8 cellular contexts compared by ENCODE assay signal in the genomic region with DNA sequence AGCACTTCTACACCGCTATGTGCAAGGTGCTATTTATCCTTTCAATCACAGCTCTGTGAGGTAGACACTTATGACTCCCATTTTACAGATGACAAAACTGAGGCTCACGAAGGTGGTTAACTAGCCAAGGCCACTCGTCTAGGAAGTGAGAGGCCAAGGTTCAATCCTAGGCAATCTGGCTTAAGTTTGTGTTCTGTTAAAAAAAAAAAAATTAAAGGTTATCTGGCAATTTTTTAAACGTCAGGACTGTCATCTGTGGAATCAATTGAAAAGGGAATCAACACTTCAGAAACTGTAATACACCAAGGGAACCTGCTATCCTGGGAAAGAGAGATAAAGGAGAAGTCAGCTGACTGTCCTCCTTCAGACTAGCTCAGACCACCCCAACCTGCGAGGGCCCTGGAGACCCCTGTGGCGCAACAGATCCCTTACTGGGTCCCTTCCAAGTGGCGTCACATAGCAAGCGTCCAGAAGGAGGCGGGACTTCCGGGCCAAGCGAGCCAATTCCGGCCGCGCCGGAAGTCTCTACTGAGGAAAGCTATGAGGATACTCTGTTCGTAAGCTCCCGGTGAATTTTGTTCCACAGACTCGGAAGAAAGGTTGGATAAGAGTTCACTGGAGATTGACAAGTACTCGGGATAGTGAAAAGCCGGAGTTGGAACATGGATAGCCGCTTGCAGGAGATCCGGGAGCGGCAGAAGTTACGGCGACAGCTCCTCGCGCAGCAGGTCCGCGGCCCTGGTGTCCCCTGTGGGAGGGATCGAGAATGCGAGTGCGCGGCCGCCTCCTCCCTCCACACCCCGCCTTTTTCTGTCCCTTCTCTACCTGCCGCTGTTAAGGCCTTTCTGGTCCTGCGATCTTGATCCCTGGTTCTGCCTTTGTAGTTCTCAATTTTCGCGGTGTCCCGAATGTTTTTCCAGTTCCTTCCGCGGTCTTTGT. TPM values are rescaled to one million over a fixed set of nuclear protein-coding genes. Genes with fewer than 3 reads are reported as not detected.
DNase-seq lines count a peak whose midpoint lies in the region; ATAC-seq and TF ChIP-seq lines count a peak whose summit lies in the region.

A gene (plus strand): TSS at position 520 of the 939 bp plus-strand sequence. CDS start 143 bp downstream, at position 663.

- POLR2A ChIA-PET in PC-9 (lab: Charles Lee; ENCODE audit: unreplicated experiment), result no interaction called here

- H3K27ac Mint-ChIP-seq in IgD-negative memory B cell, result peak within 1 kb of the TSS; percentile 92 to 99 (median 99)

- H3K27ac ChIP-seq in PC-9 (peak within 1 kb of the TSS; percentile 72), esophagus muscularis mucosa (replicated peaks in 1 of 4) (peak within 1 kb of the TSS; percentile 87 to 90 (median 88)), muscle layer of duodenum (ENCODE audit: low read length) (peak within 1 kb of the TSS; percentile 97)

- H3K4me1 ChIP-seq in PC-9 (replicated peaks; ENCODE audit: insufficient read depth), result peaks cover 12% of the 10 kb centered on the region; the same call in 1 of the 2 replicates
- H3K4me1 ChIP-seq in esophagus muscularis mucosa, result peaks cover 18 to 26% (median 20%) of the 10 kb centered on the region in 4 donors
- H3K4me1 ChIP-seq in muscle layer of duodenum (ENCODE audit: control insufficient read depth in 1 of 2, insufficient read depth in 2 of 2, low read length in 2 of 2), result peaks cover 8 to 25% of the 10 kb centered on the region in 2 donors

- TF ChIP-seq EP300 in esophagus muscularis mucosa (IDR thresholded peaks at IDR 0.05), result no peak

- TF ChIP-seq POLR2A in esophagus muscularis mucosa (IDR thresholded peaks at IDR 0.05; ENCODE audit: low read depth), result peak; percentile 8

- no peak for TF ChIP-seq CTCF in PC-9 (conservative IDR thresholded peaks at IDR 0.05)
- TF ChIP-seq CTCF in esophagus muscularis mucosa (IDR thresholded peaks at IDR 0.05), result peak in 1 of 3 experiments; percentile 23

- H3K4me3 Mint-ChIP-seq in IgD-negative memory B cell, result peak within 1 kb of the TSS; percentile 97 to 100 (median 100)
- peak within 1 kb of the TSS; percentile 98 for H3K4me3 Mint-ChIP-seq in activated T-cell treated with anti-CD3 and anti-CD28 coated beads, Interleukin-2, amount 50 U/mL, for 4 hours

- peaks cover 0 to 1% (median 0%) of the 10 kb centered on the region in 3 donors for H3K9me3 Mint-ChIP-seq in IgD-negative memory B cell
- no peaks in the 10 kb centered on the region for H3K9me3 Mint-ChIP-seq in activated T-cell treated with anti-CD3 and anti-CD28 coated beads, Interleukin-2, amount 50 U/mL, for 4 hours

- peaks cover 17 to 21% (median 19%) of the 10 kb centered on the region in 3 donors for H3K4me1 Mint-ChIP-seq in IgD-negative memory B cell
- H3K4me1 Mint-ChIP-seq in activated T-cell treated with anti-CD3 and anti-CD28 coated beads, Interleukin-2, amount 50 U/mL, for 4 hours (ENCODE audit: low read depth), result peaks cover 17% of the 10 kb centered on the region

- ATAC-seq in GM21529 (IDR thresholded peaks at IDR 0.05; ENCODE audit: unreplicated experiment), result peak; percentile 99
- peak; percentile 99 for ATAC-seq in activated T-cell treated with anti-CD3 and anti-CD28 coated beads, Interleukin-2, amount 50 U/mL, for 4 hours

- TSS peak; percentile 92 for BruUV-seq in PC-9 (replicated peaks; lab: Mats Ljungman, UMichigan)

- H2AFZ ChIP-seq in PC-9, result peak within 1 kb of the TSS; percentile 78

- intact Hi-C loops in PC-9 (cut with micrococcal nuclease; ENCODE audit: unreplicated experiment), result loop anchor here (10.0 kb wide), 1 partner anchor 400 kb away; no protein-coding TSS in a partner anchor
- intact Hi-C loops in esophagus muscularis mucosa (cut with DNase I), result loop anchor here (10.0 kb wide), 1 partner anchor 400 kb away; no protein-coding TSS in a partner anchor

- no peaks in the 10 kb centered on the region for H3K27me3 Mint-ChIP-seq in IgD-negative memory B cell
- no peaks in the 10 kb centered on the region for H3K27me3 Mint-ChIP-seq in activated T-cell treated with anti-CD3 and anti-CD28 coated beads, Interleukin-2, amount 50 U/mL, for 4 hours (ENCODE audit: low read depth)

- CTCF ChIA-PET in PC-9 (lab: Charles Lee), result no interaction called here

- peaks cover 25% of the 10 kb centered on the region for H3K79me2 ChIP-seq in PC-9 (ENCODE audit: low read depth)

- H3K36me3 ChIP-seq in PC-9 (ENCODE audit: low read depth), result no peaks in the 10 kb centered on the region
- peaks cover 16 to 26% (median 23%) of the 10 kb centered on the region in 4 donors for H3K36me3 ChIP-seq in esophagus muscularis mucosa
- peaks cover 0 to 12% of the 10 kb centered on the region in 2 donors for H3K36me3 ChIP-seq in muscle layer of duodenum (ENCODE audit: control insufficient read depth in 1 of 2, insufficient read depth in 2 of 2, low read length in 2 of 2)

- WGBS in esophagus muscularis mucosa, result 5% methylated on average over 31 of the region's 42 CpGs

- H3K4me2 ChIP-seq in PC-9, result peak within 1 kb of the TSS; percentile 85

- H3K4me3 ChIP-seq in PC-9, result peak within 1 kb of the TSS; percentile 79
- H3K4me3 ChIP-seq in esophagus muscularis mucosa, result peak within 1 kb of the TSS; percentile 62 to 82 (median 70)
- H3K4me3 ChIP-seq in muscle layer of duodenum (ENCODE audit: low read depth in 1 of 2, low read length in 2 of 2), result peak within 1 kb of the TSS; percentile 91 to 97

- no peaks in the 10 kb centered on the region for H4K20me1 ChIP-seq in PC-9 (ENCODE audit: insufficient read depth)

- H3K27me3 ChIP-seq in PC-9 (ENCODE audit: insufficient read depth, low read depth), result no peaks in the 10 kb centered on the region
- H3K27me3 ChIP-seq in esophagus muscularis mucosa, result no peaks in the 10 kb centered on the region
- H3K27me3 ChIP-seq in muscle layer of duodenum (ENCODE audit: low read depth, low read length), result no peaks in the 10 kb centered on the region

- no peaks in the 10 kb centered on the region for H3F3A ChIP-seq in PC-9 (ENCODE audit: insufficient read depth, low read depth)

- peak; percentile 87 for DNase-seq in DMS153 treated with DMSO at 0.1 percent for 48 hours (lab: John Stamatoyannopoulos, UW; ENCODE audit: unreplicated experiment)
- peak; percentile 66 to 78 for DNase-seq in PC-9
- peak; percentile 77 for DNase-seq in activated T-cell treated with anti-CD3 and anti-CD28 coated beads, Interleukin-2, amount 50 U/mL, for 4 hours
- DNase-seq in esophagus muscularis mucosa (ENCODE audit: extremely low spot score), result peak; percentile 98
- DNase-seq in stimulated activated CD8-positive, alpha-beta memory T cell treated with anti-CD3 and anti-CD28 coated beads, Interleukin-7, amount 100 ng/mL, for 4 hours (ENCODE audit: low read depth in 2 of 2), result peak; percentile 75 to 79

- H3K9me3 ChIP-seq in PC-9 (ENCODE audit: insufficient read depth, low read depth), result no peaks in the 10 kb centered on the region
- no peaks in the 10 kb centered on the region for H3K9me3 ChIP-seq in esophagus muscularis mucosa
- no peaks in the 10 kb centered on the region for H3K9me3 ChIP-seq in muscle layer of duodenum (ENCODE audit: control insufficient read depth in 1 of 2, low read length in 2 of 2)

- no peaks in the 10 kb centered on the region for H3K9me2 ChIP-seq in PC-9 (ENCODE audit: insufficient read depth)

- H3K36me3 Mint-ChIP-seq in IgD-negative memory B cell, result peaks cover 2% of the 10 kb centered on the region
- H3K36me3 Mint-ChIP-seq in activated T-cell treated with anti-CD3 and anti-CD28 coated beads, Interleukin-2, amount 50 U/mL, for 4 hours (ENCODE audit: insufficient read depth), result peaks cover 5% of the 10 kb centered on the region

RNA-seq across cellular contexts. Expression of the gene that starts here (rescaled TPM):
- 41.1 TPM for polyA plus RNA-seq in IgD-negative memory B cell
- total RNA-seq in PC-9 (2021), result 24.0 and 26.3 TPM in 2 replicates
- 10 to 100 TPM; 38.5 to 45.6 (median 39.4) TPM for total RNA-seq in activated T-cell treated with anti-CD3 and anti-CD28 coated beads, Interleukin-2, amount 50 U/mL, for 4 hours
- total RNA-seq in esophagus muscularis mucosa, result 10 to 100 TPM; 26.3 to 43.6 (median 29.5) TPM

Comparison
In these comparisons a context has a peak if more than half of its experiments do, and no peak if none do; other contexts are left out.
1. Peak in every context shown above with its lines: DNase-seq, ATAC-seq, H3K4me3 ChIP-seq and H3K27ac ChIP-seq.